1 cellular context compared by ENCODE assay signal in genomic region chr1:13583592-13583963, GRCh38.
TF ChIP-seq lines count a peak whose summit lies in the region.

A gene with protein sequence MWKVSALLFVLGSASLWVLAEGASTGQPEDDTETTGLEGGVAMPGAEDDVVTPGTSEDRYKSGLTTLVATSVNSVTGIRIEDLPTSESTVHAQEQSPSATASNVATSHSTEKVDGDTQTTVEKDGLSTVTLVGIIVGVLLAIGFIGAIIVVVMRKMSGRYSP (plus strand): TSS chr1:13583832. CDS start chr1:13584034, 202 bp downstream.

TF ChIP-seq in IMR-90, 13 proteins besides CTCF, POLR2A, EP300 and RAD21 (continued from another document):
- TF ChIP-seq USF2 (IDR thresholded peaks at IDR 0.05; ENCODE audit: low read depth, low read length) (no peak), CHD1 (IDR thresholded peaks at IDR 0.05; ENCODE audit: low read depth, low read length) (no peak), FOS (IDR thresholded peaks at IDR 0.05; ENCODE audit: low read depth, low read length) (no peak), SMC3 (IDR thresholded peaks at IDR 0.05; ENCODE audit: low read depth, low read length) (no peak), RCOR1 (IDR thresholded peaks at IDR 0.05; ENCODE audit: insufficient replicate concordance, low read length) (no peak), NFE2L2 (IDR thresholded peaks at IDR 0.05; ENCODE audit: low read depth, low read length) (no peak), RFX5 (IDR thresholded peaks at IDR 0.05; ENCODE audit: low read depth, low read length) (no peak), MAFK (IDR thresholded peaks at IDR 0.05; ENCODE audit: low read depth, low read length) (no peak)
- TF ChIP-seq, protein P1, sequence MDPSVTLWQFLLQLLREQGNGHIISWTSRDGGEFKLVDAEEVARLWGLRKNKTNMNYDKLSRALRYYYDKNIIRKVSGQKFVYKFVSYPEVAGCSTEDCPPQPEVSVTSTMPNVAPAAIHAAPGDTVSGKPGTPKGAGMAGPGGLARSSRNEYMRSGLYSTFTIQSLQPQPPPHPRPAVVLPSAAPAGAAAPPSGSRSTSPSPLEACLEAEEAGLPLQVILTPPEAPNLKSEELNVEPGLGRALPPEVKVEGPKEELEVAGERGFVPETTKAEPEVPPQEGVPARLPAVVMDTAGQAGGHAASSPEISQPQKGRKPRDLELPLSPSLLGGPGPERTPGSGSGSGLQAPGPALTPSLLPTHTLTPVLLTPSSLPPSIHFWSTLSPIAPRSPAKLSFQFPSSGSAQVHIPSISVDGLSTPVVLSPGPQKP (IDR thresholded peaks at IDR 0.05; ENCODE audit: borderline replicate concordance, low read depth, low read length): no peak
